Comparison of ENCODE assay signal across 7 cellular contexts in genomic region chr13:43908156-43909126, GRCh38. TPM values are rescaled to one million over a fixed set of nuclear protein-coding genes. Genes with fewer than 3 reads are reported as not detected.
A peak's percentile ranks its signal among the peaks of the same experiment; 100 is the strongest.
DNase-seq lines count a peak whose midpoint lies in the region; ATAC-seq and TF ChIP-seq lines count a peak whose summit lies in the region.

No MANE protein-coding gene starts in this region.

- no peak for TF ChIP-seq POLR2A in prostate gland (IDR thresholded peaks at IDR 0.05)

- H3K4me1 ChIP-seq in RWPE2 (ENCODE audit: insufficient read depth, poor library complexity, severe bottlenecking) (peaks cover 5% of the 10 kb centered on the region), prostate gland (replicated peaks) (no peaks in the 10 kb centered on the region)

- H3K27me3 ChIP-seq in RWPE2 (ENCODE audit: insufficient read depth, poor library complexity, severe bottlenecking) (no peaks in the 10 kb centered on the region), prostate gland (replicated peaks; ENCODE audit: insufficient read depth) (no peaks in the 10 kb centered on the region)

- ATAC-seq in RWPE2 (ENCODE audit: low read depth) = peak; percentile 87; the same call in 2 of the 3 replicates

- peak; percentile 51 for DNase-seq in DMS79 treated with DMSO at 0.1 percent for 48 hours (lab: John Stamatoyannopoulos, UW)
- peak; percentile 75 for DNase-seq in HT1080 (ENCODE audit: low read depth)
- DNase-seq in RWPE2 (ENCODE audit: low spot score) = no peak
- peak; percentile 39 for DNase-seq in fibroblast of the conjunctiva (ENCODE audit: low read depth)
- DNase-seq in prostate gland (ENCODE audit: low spot score) = peak; percentile 24
- no peak for DNase-seq in SKM-1 treated with dmso at 0.1 percent for 144 hours (lab: John Stamatoyannopoulos, UW; ENCODE audit: unreplicated experiment)
- DNase-seq in COLO668 (lab: John Stamatoyannopoulos, UW; ENCODE audit: unreplicated experiment) = no peak

- H3K4me3 ChIP-seq in RWPE2 (ENCODE audit: severe bottlenecking) = no peak overlapping the region
- no peak overlapping the region for H3K4me3 ChIP-seq in prostate gland

- H3K36me3 ChIP-seq in RWPE2 (ENCODE audit: low read depth) = no peaks in the 10 kb centered on the region
- no peaks in the 10 kb centered on the region for H3K36me3 ChIP-seq in prostate gland

- 40% methylated on average over 2 of the region's 2 CpGs for WGBS in prostate gland

- TF ChIP-seq CTCF in RWPE2 (IDR thresholded peaks at IDR 0.05; ENCODE audit: poor library complexity, severe bottlenecking) (peak; percentile 65), prostate gland (IDR thresholded peaks at IDR 0.05) (peak; percentile 34 to 78 (median 68))

- no peaks in the 10 kb centered on the region for H3K9me3 ChIP-seq in RWPE2 (ENCODE audit: severe bottlenecking)
- no peaks in the 10 kb centered on the region for H3K9me3 ChIP-seq in prostate gland

- intact Hi-C loops in prostate gland (cut with DNase I) = loop anchor here (5.0 to 10.0 kb wide), 3 partner anchors 144 to 1064 kb away; no protein-coding TSS in a partner anchor

- H3K27ac ChIP-seq in RWPE2 (ENCODE audit: poor library complexity, severe bottlenecking) (peak overlapping the region; percentile 31), prostate gland (no peak overlapping the region)

RNA-seq across cellular contexts. Expression of gene LACC1, which starts 28.7 kb away (rescaled TPM):
- 2.6 and 4.1 TPM in 2 replicates for total RNA-seq in HT1080 (2014; rRNA removed; shearing (Covaris generic))
- 5.3 and 7.2 TPM in 2 replicates for polyA plus RNA-seq in HT1080 (2015; cell fraction: cytosol; rRNA removed)
- 9.4 and 12.6 TPM in 2 replicates for polyA plus RNA-seq in HT1080 (2015; cell fraction: nucleus; rRNA removed)
- total RNA-seq in prostate gland = 10 to 100 TPM in 1 of 2 donors, 1 to 10 TPM in 1; 8.6 to 27.8 TPM

RNA-seq across cellular contexts. Expression of gene CCDC122, which starts 28.9 kb away (rescaled TPM):
- total RNA-seq in HT1080 (2014; rRNA removed; shearing (Covaris generic)) = 4.1 and 6.1 TPM in 2 replicates
- 2.6 and 3.3 TPM in 2 replicates for polyA plus RNA-seq in HT1080 (2015; cell fraction: cytosol; rRNA removed)
- polyA plus RNA-seq in HT1080 (2015; cell fraction: nucleus; rRNA removed) = 4.2 TPM in 2 replicates
- total RNA-seq in prostate gland = 10 to 100 TPM; 13.8 to 14.1 TPM

Comparison
In these comparisons a context has a peak if more than half of its experiments do, and no peak if none do; other contexts are left out.
1. DNase-seq: peak in DMS79 treated with DMSO at 0.1 percent for 48 hours (single experiment), HT1080 (single experiment), fibroblast of the conjunctiva (single experiment) and prostate gland (single experiment); none in RWPE2 (single experiment), SKM-1 treated with dmso at 0.1 percent for 144 hours (single experiment) and COLO668 (single experiment).